In the genomic region with DNA sequence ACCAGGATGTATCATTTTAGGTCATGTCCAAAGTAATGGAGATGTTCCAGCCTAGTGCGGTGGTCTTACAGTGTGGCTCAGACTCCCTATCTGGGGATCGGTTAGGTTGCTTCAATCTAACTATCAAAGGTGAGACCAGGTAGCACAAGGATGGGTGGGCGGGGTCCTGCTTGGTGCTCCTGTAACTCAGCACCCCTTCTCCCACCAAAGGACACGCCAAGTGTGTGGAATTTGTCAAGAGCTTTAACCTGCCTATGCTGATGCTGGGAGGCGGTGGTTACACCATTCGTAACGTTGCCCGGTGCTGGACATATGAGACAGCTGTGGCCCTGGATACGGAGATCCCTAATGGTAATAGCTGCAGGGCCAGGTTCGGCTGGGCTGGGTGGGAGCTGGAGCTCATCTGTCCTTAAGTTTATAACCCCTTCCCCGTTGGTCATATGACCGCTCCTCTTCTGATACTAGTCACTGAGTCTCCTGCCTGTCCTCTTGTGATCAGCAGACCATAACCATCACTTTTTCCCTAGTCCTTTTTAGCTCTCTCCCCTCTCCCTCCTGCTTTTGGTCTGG, we compare ENCODE assay signal across 1 cellular context.
TF ChIP-seq lines count a peak whose summit lies in the region.

No MANE protein-coding gene starts in this region.

TF ChIP-seq in HepG2, 621 proteins besides CTCF, POLR2A, EP300 and RAD21:
- TF ChIP-seq RBFOX2 (IDR thresholded peaks at IDR 0.05; ENCODE audit: low read depth, low read length) (0 out of 2 replicates have a peak, but pooled peaks have one; percentile 20), MATR3 (CRISPR knock-in tag; IDR thresholded peaks at IDR 0.05) (no peak)
